7 cellular contexts compared by ENCODE assay signal in genomic region chr2:226797989-226798421, GRCh38. TPM values are rescaled to one million over a fixed set of nuclear protein-coding genes. Genes with fewer than 3 reads are reported as not detected.
A peak's percentile ranks its signal among the peaks of the same experiment; 100 is the strongest.
DNase-seq lines count a peak whose midpoint lies in the region; ATAC-seq lines count a peak whose summit lies in the region.

No MANE protein-coding gene starts in this region.

- H3K27me3 ChIP-seq in adipocyte (replicated peaks; ENCODE audit: control insufficient read depth, insufficient read depth, low read length), result no peaks in the 10 kb centered on the region

- peak overlapping the region; percentile 87 for H3K4me3 ChIP-seq in adipocyte (ENCODE audit: low read length)
- H3K4me3 ChIP-seq in iPS-18c (ENCODE audit: insufficient read depth, low read depth, low read length), result peak overlapping the region; percentile 81

- peaks cover 77% of the 10 kb centered on the region for H3K4me1 Mint-ChIP-seq in stimulated activated naive CD8-positive, alpha-beta T cell treated with anti-CD3 and anti-CD28 coated beads, Interleukin-15, amount 100 ng/mL, for 72 hours

- H3K9ac ChIP-seq in adipocyte (ENCODE audit: low read length), result peak overlapping the region; percentile 93

- H3K27ac Mint-ChIP-seq in stimulated activated naive CD8-positive, alpha-beta T cell treated with anti-CD3 and anti-CD28 coated beads, Interleukin-15, amount 100 ng/mL, for 72 hours, result no peak overlapping the region

- peaks cover 5% of the 10 kb centered on the region for H3K27me3 Mint-ChIP-seq in stimulated activated naive CD8-positive, alpha-beta T cell treated with anti-CD3 and anti-CD28 coated beads, Interleukin-15, amount 100 ng/mL, for 72 hours

- peak overlapping the region; percentile 87 to 88 for H3K4me3 Mint-ChIP-seq in stimulated activated naive CD8-positive, alpha-beta T cell treated with anti-CD3 and anti-CD28 coated beads, Interleukin-15, amount 100 ng/mL, for 72 hours

- DNase-seq in HT-29 (ENCODE audit: low spot score) (peak; percentile 69), adipocyte (ENCODE audit: low read depth) (peak; percentile 25), SIG-M5 treated with dmso at 0.1 percent for 504 hours (lab: John Stamatoyannopoulos, UW; ENCODE audit: unreplicated experiment) (no peak), HuH-7 (ENCODE audit: low spot score) (no peak)
- DNase-seq in stimulated activated naive CD8-positive, alpha-beta T cell treated with anti-CD3 and anti-CD28 coated beads, Interleukin-15, amount 100 ng/mL, for 72 hours, result no peak

- no peak for ATAC-seq in stimulated activated naive CD8-positive, alpha-beta T cell treated with anti-CD3 and anti-CD28 coated beads, Interleukin-15, amount 100 ng/mL, for 72 hours
- no peak for ATAC-seq in GM18907 (IDR thresholded peaks at IDR 0.05; ENCODE audit: unreplicated experiment)

- H3K4me1 ChIP-seq in adipocyte (ENCODE audit: control insufficient read depth, insufficient read depth, low read length), result peaks cover 52% of the 10 kb centered on the region

- peaks cover 10% of the 10 kb centered on the region for H3K36me3 ChIP-seq in adipocyte (ENCODE audit: control insufficient read depth, insufficient read depth, low read length, severe bottlenecking)

- H3K9me3 Mint-ChIP-seq in stimulated activated naive CD8-positive, alpha-beta T cell treated with anti-CD3 and anti-CD28 coated beads, Interleukin-15, amount 100 ng/mL, for 72 hours, result no peaks in the 10 kb centered on the region

- H3K9me3 ChIP-seq in adipocyte (ENCODE audit: control insufficient read depth, low read length) (no peaks in the 10 kb centered on the region), iPS-18c (ENCODE audit: control insufficient read depth, insufficient read depth, low read length) (peaks cover 2% of the 10 kb centered on the region)

RNA-seq across cellular contexts. Expression of gene IRS1, which starts 1.6 kb away (rescaled TPM):
- 44.5 and 54.0 TPM in 2 replicates for total RNA-seq in HT-29 (2014; rRNA removed; shearing (Covaris generic))

RNA-seq across cellular contexts. Expression of gene RHBDD1, which starts 37.8 kb away (rescaled TPM):
- 1.7 and 8.7 TPM in 2 replicates for total RNA-seq in HT-29 (2014; rRNA removed; shearing (Covaris generic))

Comparison
In these comparisons a context has a peak if more than half of its experiments do, and no peak if none do; other contexts are left out.
1. DNase-seq: peak in HT-29 (single experiment) and adipocyte (single experiment); none in stimulated activated naive CD8-positive, alpha-beta T cell treated with anti-CD3 and anti-CD28 coated beads, Interleukin-15, amount 100 ng/mL, for 72 hours (0 of 2), SIG-M5 treated with dmso at 0.1 percent for 504 hours (single experiment) and HuH-7 (single experiment).